14 cellular contexts compared by ENCODE assay signal in the genomic region with DNA sequence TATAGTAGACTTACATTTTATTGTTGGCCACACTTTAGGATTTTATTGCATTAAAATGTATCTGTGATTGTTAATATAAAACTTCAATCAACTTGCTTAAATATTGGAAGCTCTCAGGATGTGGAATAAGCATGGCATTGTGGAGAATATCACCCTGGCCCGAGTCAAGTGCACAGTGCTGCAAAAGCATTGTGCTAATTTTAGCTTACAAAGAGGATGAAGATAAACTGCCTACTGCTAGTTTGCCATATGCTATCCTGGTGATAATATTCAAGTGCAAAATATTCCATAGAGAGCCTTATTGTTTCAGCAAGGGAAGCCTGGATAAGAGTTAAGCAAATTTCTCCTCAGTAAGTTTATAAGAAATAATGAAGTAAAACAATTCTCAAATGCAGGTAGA. TPM values are rescaled to one million over a fixed set of nuclear protein-coding genes. Genes with fewer than 3 reads are reported as not detected.
DNase-seq lines count a peak whose midpoint lies in the region; ATAC-seq, FAIRE-seq and TF ChIP-seq lines count a peak whose summit lies in the region.
"Had no signal": no experiment of that assay in that cellular context is flagged by ENCODE, and none has a peak within 500 bp of the region (broad histone marks: within the 10 kb centered on the region; RNA-seq: fewer than 3 reads in every experiment).

No MANE protein-coding gene starts in this region.

- no peak overlapping the region for H4K8ac ChIP-seq in IMR-90 (ENCODE audit: low read depth in 2 of 2, low read length in 2 of 2)

- in situ Hi-C loops in IMR-90 (cut with MboI; ENCODE audit: low sequenced_read_pairs) = no loop called here

- no peak for TF ChIP-seq CTCF in D721Med (IDR thresholded peaks at IDR 0.05; ENCODE audit: insufficient read depth, missing control alignments)
- TF ChIP-seq CTCF in IMR-90 (conservative IDR thresholded peaks at IDR 0.05; ENCODE audit: low read depth, low read length) = no peak
- TF ChIP-seq CTCF in WERI-Rb-1 (IDR thresholded peaks at IDR 0.05; ENCODE audit: low read depth, low read length) = no peak
- TF ChIP-seq CTCF in left lung (IDR thresholded peaks at IDR 0.05) = no peak
- TF ChIP-seq CTCF in gastroesophageal sphincter (IDR thresholded peaks at IDR 0.05) = no peak

- peaks cover 89% of the 10 kb centered on the region for H4K20me1 ChIP-seq in IMR-90 (ENCODE audit: insufficient read depth, low read length)

- no peak overlapping the region for H2BK120ac ChIP-seq in IMR-90 (ENCODE audit: low read depth, low read length)

- DNase-seq in D721Med (ENCODE audit: insufficient read length, low spot score) = no peak
- no peak for DNase-seq in IMR-90
- DNase-seq in WERI-Rb-1 = peak; percentile 60
- DNase-seq in left lung = no peak
- no peak for DNase-seq in activated effector memory CD4-positive, alpha-beta T cell treated with Interleukin-2 at 50 U/mL for 16 hours
- DNase-seq: Calu3; effector memory CD8-positive, alpha-beta T cell; HFFc6; NCI-H446 treated with DMSO at 0.1 percent for 48 hours; stimulated activated CD4-positive, alpha-beta T cell treated with anti-CD3 and anti-CD28 coated beads, Interleukin-2, amount 100 ng/mL, for 48 hours had no signal

- TF ChIP-seq EP300 in gastroesophageal sphincter (IDR thresholded peaks at IDR 0.05) = no peak

- TF ChIP-seq POLR2A in IMR-90 (IDR thresholded peaks at IDR 0.05; ENCODE audit: low read depth, low read length) (no peak), gastroesophageal sphincter (IDR thresholded peaks at IDR 0.05) (no peak)

- H3K4me2 ChIP-seq in IMR-90 (ENCODE audit: low read depth, low read length) = 0 out of 2 replicates have a peak overlapping the region, but pooled peaks have one; percentile 28

- 33% methylated on average over 1 of the region's 1 CpG; no CpG with 5 or more reads in 1 of the 2 experiments for WGBS in IMR-90 (ENCODE audit: extremely low coverage in 2 of 2, insufficient read length in 1 of 2), 2 experiments
- WGBS in gastroesophageal sphincter (ENCODE audit: low coverage in 1 of 2), 2 donors = 0% methylated on average over 1 of the region's 1 CpG

- H2BK15ac ChIP-seq in IMR-90 (ENCODE audit: low read depth, low read length) = no peak overlapping the region

- dilution Hi-C loops in IMR-90 (cut with HindIII; ENCODE audit: low sequenced_read_pairs, unreplicated experiment) = no loop called here

- H2BK5ac ChIP-seq in IMR-90 (ENCODE audit: low read depth, low read length, poor library complexity, severe bottlenecking) = no peak overlapping the region

- H2AK9ac ChIP-seq in IMR-90 (replicated peaks; ENCODE audit: low read depth, low read length, poor library complexity) = no peak overlapping the region

- no peak overlapping the region for H4K91ac ChIP-seq in IMR-90 (ENCODE audit: insufficient read depth, low read depth, low read length)

- H3K23ac ChIP-seq in IMR-90 (ENCODE audit: low read depth, low read length) = peak overlapping the region; percentile 7; the same call in 1 of the 2 replicates

- POLR2A ChIA-PET in IMR-90 (lab: Charles Lee; ENCODE audit: unreplicated experiment) = no interaction called here

- peaks cover 22% of the 10 kb centered on the region for H3K9me1 ChIP-seq in IMR-90 (ENCODE audit: insufficient read depth, low read length)

- peaks cover 25% of the 10 kb centered on the region for H3K36me3 ChIP-seq in IMR-90 (ENCODE audit: control insufficient read depth, insufficient read depth, low read length)
- no peaks in the 10 kb centered on the region for H3K36me3 ChIP-seq in WERI-Rb-1
- no peaks in the 10 kb centered on the region for H3K36me3 ChIP-seq in left lung
- peaks cover 0 to 28% of the 10 kb centered on the region in 2 donors for H3K36me3 ChIP-seq in gastroesophageal sphincter

- H3K9me3 ChIP-seq in IMR-90 (ENCODE audit: control insufficient read depth, insufficient read depth, low read length) (no peaks in the 10 kb centered on the region), WERI-Rb-1 (ENCODE audit: severe bottlenecking) (peaks cover 3% of the 10 kb centered on the region), left lung (no peaks in the 10 kb centered on the region), gastroesophageal sphincter (no peaks in the 10 kb centered on the region)

- intact Hi-C loops in IMR-90 (cut with micrococcal nuclease) = no loop called here
- intact Hi-C loops in left lung (cut with DNase I) = no loop called here

- H3K79me1 ChIP-seq in IMR-90 (ENCODE audit: low read depth in 1 of 2, low read length in 2 of 2) = peaks cover 16 to 58% of the 10 kb centered on the region in 2 experiments

- H3K4me3 ChIP-seq in IMR-90 (ENCODE audit: insufficient read depth, low read depth, low read length) (no peak overlapping the region), WERI-Rb-1 (ENCODE audit: low read depth, low read length) (peak overlapping the region; percentile 25), left lung (no peak overlapping the region), gastroesophageal sphincter (no peak overlapping the region)

- ATAC-seq in IMR-90 (ENCODE audit: low read depth) (no peak), left lung (peak; percentile 64), GM18519 (IDR thresholded peaks at IDR 0.05; ENCODE audit: low FRiP score, unreplicated experiment) (no peak), gastroesophageal sphincter (no peak)
- ATAC-seq: effector memory CD8-positive, alpha-beta T cell had no signal

- H4K5ac ChIP-seq in IMR-90 (ENCODE audit: low read depth, low read length) = no peak overlapping the region

- no TSS peak for BruUV-seq in IMR-90 (replicated peaks; lab: Mats Ljungman, UMichigan)

- no peak overlapping the region for H3K9ac ChIP-seq in IMR-90 (ENCODE audit: low read depth, low read length)

- no peak for TF ChIP-seq RAD21 in IMR-90 (IDR thresholded peaks at IDR 0.05; ENCODE audit: low read length)

- no peak overlapping the region for H3K18ac ChIP-seq in IMR-90 (ENCODE audit: low read depth, low read length)

- H3K4me1 ChIP-seq in IMR-90 (ENCODE audit: control insufficient read depth, insufficient read depth, low read length) = peaks cover 28% of the 10 kb centered on the region
- peaks cover 25 to 50% of the 10 kb centered on the region in 2 donors for H3K4me1 ChIP-seq in left lung
- peaks cover 18 to 81% (median 26%) of the 10 kb centered on the region in 3 donors for H3K4me1 ChIP-seq in gastroesophageal sphincter

- no peak overlapping the region for H2AK5ac ChIP-seq in IMR-90 (ENCODE audit: low read depth, low read length)

- H3K4ac ChIP-seq in IMR-90 (ENCODE audit: low read depth, low read length) = no peak overlapping the region

- H3K27ac ChIP-seq in IMR-90 (ENCODE audit: insufficient read depth, low read length) (no peak overlapping the region), WERI-Rb-1 (peak overlapping the region; percentile 68), left lung (peak overlapping the region in 1 of 2 donors; percentile 68), gastroesophageal sphincter (no peak overlapping the region)

- no peak overlapping the region for H2AFZ ChIP-seq in IMR-90 (replicated peaks; ENCODE audit: low read length, poor library complexity)

- H3K14ac ChIP-seq in IMR-90 (replicated peaks; ENCODE audit: low read depth, low read length) = no peak overlapping the region

- CTCF ChIA-PET in IMR-90 (lab: Yijun Ruan, JAX) = interaction anchor here (0.7 kb wide), 1 partner anchor 15 kb away, joined by 3 read pairs; no protein-coding TSS in a partner anchor

- H2BK20ac ChIP-seq in IMR-90 (ENCODE audit: low read depth, low read length) = no peak overlapping the region

- H3K56ac ChIP-seq in IMR-90 (ENCODE audit: extremely low read depth, insufficient read depth, low read length) = no peak overlapping the region

- peak; percentile 86 for FAIRE-seq in D721Med (lab: Jason Lieb, UNC)
- FAIRE-seq: RCC 7860 had no signal

- no peaks in the 10 kb centered on the region for H3K27me3 ChIP-seq in IMR-90 (ENCODE audit: control insufficient read depth, insufficient read depth, low read length)
- no peaks in the 10 kb centered on the region for H3K27me3 ChIP-seq in WERI-Rb-1 (ENCODE audit: insufficient read depth, low read depth, severe bottlenecking)
- no peaks in the 10 kb centered on the region for H3K27me3 ChIP-seq in left lung
- H3K27me3 ChIP-seq in gastroesophageal sphincter = no peaks in the 10 kb centered on the region

TF ChIP-seq in IMR-90, 13 proteins besides CTCF, POLR2A, EP300 and RAD21:
- no peak for TF ChIP-seq RCOR1 (IDR thresholded peaks at IDR 0.05; ENCODE audit: insufficient replicate concordance, low read length)
- TF ChIP-seq CEBPB (IDR thresholded peaks at IDR 0.05; ENCODE audit: low read depth, low read length) = no peak
- TF ChIP-seq MAZ (IDR thresholded peaks at IDR 0.05; ENCODE audit: borderline replicate concordance, low read depth, low read length) = no peak
- no peak for TF ChIP-seq MAFK (IDR thresholded peaks at IDR 0.05; ENCODE audit: low read depth, low read length)
- TF ChIP-seq RFX5 (IDR thresholded peaks at IDR 0.05; ENCODE audit: low read depth, low read length) = no peak

RNA-seq across cellular contexts. Expression of a gene that starts 54.5 kb away (rescaled TPM):
- total RNA-seq in IMR-90 (2012; rRNA removed) = 157 and 209 TPM in 2 replicates
- polyA plus RNA-seq in IMR-90 (2012; rRNA removed) = 51.8 and 54.4 TPM in 2 replicates
- polyA plus RNA-seq in IMR-90 (2012; cell fraction: cytosol; rRNA removed) = 14.0 and 21.0 TPM in 2 replicates
- polyA plus RNA-seq in IMR-90 (2012; cell fraction: nucleus; rRNA removed; ENCODE audit: low replicate concordance) = 81.4 and 209 TPM in 2 replicates
- total RNA-seq in left lung = 10 to 100 TPM; 54.3 to 57.6 TPM
- 100 to 1,000 TPM; 114 to 305 (median 181) TPM for total RNA-seq in gastroesophageal sphincter
- total RNA-seq: B cell had no signal
